In genomic region chr1:1020000-1020404, GRCh38 we compare ENCODE assay signal across 8 cellular contexts. TPM values are rescaled to one million over a fixed set of nuclear protein-coding genes. Genes with fewer than 3 reads are reported as not detected.
A peak's percentile ranks its signal among the peaks of the same experiment; 100 is the strongest.
DNase-seq lines count a peak whose midpoint lies in the region; TF ChIP-seq lines count a peak whose summit lies in the region.

Gene AGRN, plus strand, starts transcription at chr1:1020120. Its CDS starts 53 bp downstream, at chr1:1020173.

- no peaks in the 10 kb centered on the region for H3K27me3 Mint-ChIP-seq in mesothelial cell of epicardium (ENCODE audit: low read depth)

- H3K27me3 ChIP-seq in uterus: no peaks in the 10 kb centered on the region

- TF ChIP-seq CTCF in HFF-Myc (IDR thresholded peaks at IDR 0.05; ENCODE audit: low read depth, low read length, missing control alignments): no peak
- no peak for TF ChIP-seq CTCF in mesothelial cell of epicardium (IDR thresholded peaks at IDR 0.05; ENCODE audit: unreplicated experiment)
- TF ChIP-seq CTCF in uterus (IDR thresholded peaks at IDR 0.05): peak in 1 of 4 experiments; percentile 23

- H3K36me3 ChIP-seq in uterus: no peaks in the 10 kb centered on the region

- peak within 1 kb of the TSS; percentile 78 for H3K4me3 Mint-ChIP-seq in mesothelial cell of epicardium

- peak within 1 kb of the TSS; percentile 95 to 96 for H3K27ac ChIP-seq in uterus

- H3K4me1 ChIP-seq in uterus: peaks cover 0 to 16% of the 10 kb centered on the region in 2 donors

- H3K27ac Mint-ChIP-seq in mesothelial cell of epicardium: peak within 1 kb of the TSS; percentile 79

- intact Hi-C loops in uterus (cut with DNase I; ENCODE audit: low total_unique reads): no loop called here

- peak in 1 of 2 donors; percentile 45 for TF ChIP-seq POLR2A in uterus (IDR thresholded peaks at IDR 0.05)

- no peaks in the 10 kb centered on the region for H3K9me3 Mint-ChIP-seq in mesothelial cell of epicardium

- peak within 1 kb of the TSS; percentile 59 for H3K4me3 ChIP-seq in HFF-Myc (replicated peaks; ENCODE audit: low read depth, low read length)
- H3K4me3 ChIP-seq in uterus: peak within 1 kb of the TSS; percentile 57 to 97

- peak; percentile 20 for DNase-seq in NCI-H2196 treated with DMSO at 0.1 percent for 48 hours (lab: John Stamatoyannopoulos, UW; ENCODE audit: unreplicated experiment)
- no peak for DNase-seq in NCI-H2196 (lab: John Stamatoyannopoulos, UW; ENCODE audit: unreplicated experiment)
- DNase-seq in HFF-Myc (ENCODE audit: extremely low read depth, low read depth): no peak
- peak; percentile 67 for DNase-seq in OCI-M1 (lab: John Stamatoyannopoulos, UW)
- peak; percentile 85 for DNase-seq in ecto neural progenitor cell (ENCODE audit: low spot score)
- DNase-seq in mesothelial cell of epicardium (ENCODE audit: low spot score in 2 of 2, unreplicated experiment in 2 of 2): no peak
- peak in 1 of 2 donors; percentile 56 for DNase-seq in uterus
- no peak for DNase-seq in NCI-H146 (lab: John Stamatoyannopoulos, UW)

- H3K4me1 Mint-ChIP-seq in mesothelial cell of epicardium: peaks cover 31% of the 10 kb centered on the region

- peaks cover 3% of the 10 kb centered on the region for H3K36me3 Mint-ChIP-seq in mesothelial cell of epicardium

- H3K9me3 ChIP-seq in uterus: no peaks in the 10 kb centered on the region

RNA-seq across cellular contexts. Expression of gene AGRN, which starts in this region (rescaled TPM):
- total RNA-seq in mesothelial cell of epicardium: 502 to 532 TPM (median 514 TPM) in 3 replicates
- 10 to 100 TPM in 3 of 4 donors, 1 to 10 TPM in 1; 8.2 to 86.9 (median 26.2) TPM for total RNA-seq in uterus

Comparison
In these comparisons a context has a peak if more than half of its experiments do, and no peak if none do; other contexts are left out.
1. DNase-seq: peak in NCI-H2196 treated with DMSO at 0.1 percent for 48 hours (single experiment), OCI-M1 (single experiment) and ecto neural progenitor cell (single experiment); none in NCI-H2196 (single experiment), HFF-Myc (single experiment), mesothelial cell of epicardium (0 of 2) and NCI-H146 (single experiment).